Comparison of ENCODE assay signal across 26 cellular contexts in genomic region chr17:65787503-65787902, GRCh38.
A peak's percentile ranks its signal among the peaks of the same experiment; 100 is the strongest.
DNase-seq lines count a peak whose midpoint lies in the region; ATAC-seq, FAIRE-seq and TF ChIP-seq lines count a peak whose summit lies in the region.
"Had no signal": no experiment of that assay in that cellular context is flagged by ENCODE, and none has a peak within 500 bp of the region (broad histone marks: within the 10 kb centered on the region; RNA-seq: fewer than 3 reads in every experiment).

No MANE protein-coding gene starts in this region.

- H3K27ac ChIP-seq in HepG2 (ENCODE audit: extremely low read length, insufficient read depth, low read length) (no peak overlapping the region), right lobe of liver (no peak overlapping the region), IMR-90 (ENCODE audit: insufficient read depth, low read length) (no peak overlapping the region), K562 (ENCODE audit: extremely low read depth, low read depth, low read length) (no peak overlapping the region)
- H3K27ac ChIP-seq: BLaER1 had no signal

- no peaks in the 10 kb centered on the region for H3K36me3 ChIP-seq in HepG2 (replicated peaks in 1 of 2; ENCODE audit: control insufficient read depth in 1 of 2, insufficient read depth in 2 of 2, low read length in 2 of 2)
- no peaks in the 10 kb centered on the region for H3K36me3 ChIP-seq in right lobe of liver
- no peaks in the 10 kb centered on the region for H3K36me3 ChIP-seq in IMR-90 (ENCODE audit: control insufficient read depth, insufficient read depth, low read length)
- H3K36me3 ChIP-seq in K562 (ENCODE audit: control insufficient read depth, insufficient read depth, low read length) = no peaks in the 10 kb centered on the region
- H3K36me3 ChIP-seq: BE2C, BLaER1 had no signal

- H2BK120ac ChIP-seq in IMR-90 (ENCODE audit: low read depth, low read length) = no peak overlapping the region; the same call in 1 of the 2 replicates

- H3K4me2 ChIP-seq in HepG2 (ENCODE audit: low read depth, low read length) (no peak overlapping the region), IMR-90 (ENCODE audit: low read depth, low read length) (no peak overlapping the region), K562 (ENCODE audit: insufficient read depth, low read length) (no peak overlapping the region)
- H3K4me2 ChIP-seq: BLaER1 had no signal

- ATAC-seq in HepG2 (no peak), right lobe of liver (no peak), IMR-90 (ENCODE audit: low read depth) (no peak), K562 (no peak), HG03095 (IDR thresholded peaks at IDR 0.05; ENCODE audit: unreplicated experiment) (no peak)
- ATAC-seq: GM12878 had no signal

- H3K14ac ChIP-seq in IMR-90 (replicated peaks; ENCODE audit: low read depth, low read length) = no peak overlapping the region

- POLR2A ChIA-PET in HepG2 (lab: Yijun Ruan, JAX) (no interaction called here), IMR-90 (lab: Charles Lee; ENCODE audit: unreplicated experiment) (no interaction called here), K562 (lab: Yijun Ruan, JAX) (no interaction called here)

- H3K4ac ChIP-seq in IMR-90 (ENCODE audit: low read depth, low read length) = no peak overlapping the region

- H4K20me1 ChIP-seq in HepG2 (ENCODE audit: insufficient read depth, low read length) (no peaks in the 10 kb centered on the region), IMR-90 (ENCODE audit: insufficient read depth, low read length) (no peaks in the 10 kb centered on the region), K562 (replicated peaks; ENCODE audit: control insufficient read depth, insufficient read depth, low read length) (no peaks in the 10 kb centered on the region)
- H4K20me1 ChIP-seq: BLaER1 had no signal

- peak overlapping the region; percentile 55; the same call in 1 of the 2 replicates for H2BK20ac ChIP-seq in IMR-90 (ENCODE audit: low read depth, low read length)

- in situ Hi-C loops in HepG2 (cut with HindIII; ENCODE audit: extremely low pct_ligation_motif_present, low pct_unique_long_range_greater_than_20kb) (no loop called here), IMR-90 (cut with MboI; ENCODE audit: low sequenced_read_pairs) (no loop called here), K562 (cut with MboI) (no loop called here)

- H3K4me3 ChIP-seq in HepG2 (replicated peaks in 1 of 3; ENCODE audit: insufficient read depth in 1 of 3, low read depth in 2 of 3, low read length in 3 of 3) (no peak overlapping the region), right lobe of liver (no peak overlapping the region), IMR-90 (ENCODE audit: insufficient read depth, low read depth, low read length) (no peak overlapping the region), K562 (no peak overlapping the region)
- H3K4me3 ChIP-seq: BLaER1, GM12878 had no signal

- CTCF ChIA-PET in HepG2 (lab: Yijun Ruan, JAX; ENCODE audit: low intra/inter-chr PET ratio, low total read pairs) (no interaction called here), IMR-90 (lab: Yijun Ruan, JAX) (no interaction called here), K562 (lab: Yijun Ruan, JAX; ENCODE audit: low intra/inter-chr PET ratio) (no interaction called here)

- TF ChIP-seq CTCF in HepG2 (CRISPR knock-in tag; IDR thresholded peaks at IDR 0.05) = no peak
- no peak for TF ChIP-seq CTCF in right lobe of liver (IDR thresholded peaks at IDR 0.05)
- no peak for TF ChIP-seq CTCF in IMR-90 (conservative IDR thresholded peaks at IDR 0.05; ENCODE audit: low read depth, low read length)
- TF ChIP-seq CTCF in K562 (IDR thresholded peaks at IDR 0.05 in 2 of 3, conservative IDR thresholded peaks at IDR 0.05 in 1 of 3; ENCODE audit: insufficient read depth in 2 of 3, low read depth in 1 of 3, low read length in 3 of 3) = no peak

- H3K4me1 ChIP-seq in HepG2 (ENCODE audit: insufficient read depth, low read length) (peaks cover 43% of the 10 kb centered on the region), right lobe of liver (peaks cover 0 to 16% (median 0%) of the 10 kb centered on the region in 4 donors), IMR-90 (ENCODE audit: control insufficient read depth, insufficient read depth, low read length) (peaks cover 4% of the 10 kb centered on the region; the same call in 1 of the 2 replicates), K562 (replicated peaks in 1 of 2; ENCODE audit: control insufficient read depth in 2 of 2, insufficient read depth in 2 of 2, low read length in 2 of 2) (peaks cover 0 to 6% of the 10 kb centered on the region in 2 experiments; a peak in 2 of 5 replicates)
- H3K4me1 ChIP-seq: BE2C, BLaER1 had no signal

- no peak overlapping the region for H3K9ac ChIP-seq in HepG2 (ENCODE audit: insufficient read depth, low read depth, low read length)
- no peak overlapping the region for H3K9ac ChIP-seq in IMR-90 (ENCODE audit: low read depth, low read length)
- no peak overlapping the region for H3K9ac ChIP-seq in K562 (ENCODE audit: insufficient read depth in 1 of 2, low read depth in 2 of 2, low read length in 2 of 2)
- H3K9ac ChIP-seq: BLaER1 had no signal

- no peak overlapping the region for H2BK5ac ChIP-seq in IMR-90 (ENCODE audit: low read depth, low read length, poor library complexity, severe bottlenecking)

- TF ChIP-seq RAD21 in HepG2 (CRISPR knock-in tag; IDR thresholded peaks at IDR 0.05) = no peak
- no peak for TF ChIP-seq RAD21 in IMR-90 (IDR thresholded peaks at IDR 0.05; ENCODE audit: low read length)
- TF ChIP-seq RAD21 in K562 (CRISPR knock-in tag; conservative IDR thresholded peaks at IDR 0.05 in 1 of 2, IDR thresholded peaks at IDR 0.05 in 1 of 2) = no peak

- H3K9me1 ChIP-seq in IMR-90 (ENCODE audit: insufficient read depth, low read length) = 0 out of 2 replicates have a peak, but pooled peaks cover 2% of the 10 kb centered on the region
- H3K9me1 ChIP-seq in K562 (ENCODE audit: control insufficient read depth, insufficient read depth, low read length) = no peaks in the 10 kb centered on the region

- H3K56ac ChIP-seq in IMR-90 (ENCODE audit: extremely low read depth, insufficient read depth, low read length) = no peak overlapping the region

- H2BK15ac ChIP-seq in IMR-90 (ENCODE audit: low read depth, low read length) = no peak overlapping the region

- no peaks in the 10 kb centered on the region for H3K9me3 ChIP-seq in HepG2 (ENCODE audit: low read length)
- no peaks in the 10 kb centered on the region for H3K9me3 ChIP-seq in right lobe of liver
- no peaks in the 10 kb centered on the region for H3K9me3 ChIP-seq in IMR-90 (ENCODE audit: control insufficient read depth, insufficient read depth, low read length)
- no peaks in the 10 kb centered on the region for H3K9me3 ChIP-seq in K562 (replicated peaks; ENCODE audit: control insufficient read depth, insufficient read depth, low read depth, low read length)
- H3K9me3 ChIP-seq: BE2C, BLaER1 had no signal

- TF ChIP-seq POLR2A in HepG2 (IDR thresholded peaks at IDR 0.05; ENCODE audit: insufficient read depth in 1 of 2, low read depth in 2 of 2, low read length in 2 of 2) (no peak), right lobe of liver (IDR thresholded peaks at IDR 0.05) (no peak), IMR-90 (IDR thresholded peaks at IDR 0.05; ENCODE audit: low read depth, low read length) (no peak), K562 (conservative IDR thresholded peaks at IDR 0.05) (no peak)

- FAIRE-seq in HepG2 (lab: Jason Lieb, UNC) = no peak
- FAIRE-seq in K562 (lab: Jason Lieb, UNC) = no peak
- FAIRE-seq: A204.1, GM12878, GM12892, GM18507 had no signal

- H3K79me2 ChIP-seq in HepG2 (ENCODE audit: insufficient read depth, low read length) (no peaks in the 10 kb centered on the region), K562 (ENCODE audit: control insufficient read depth, insufficient read depth, low read length) (no peaks in the 10 kb centered on the region)

- H2AFZ ChIP-seq in HepG2 (ENCODE audit: low read length) (no peak overlapping the region), IMR-90 (replicated peaks; ENCODE audit: low read length, poor library complexity) (no peak overlapping the region), K562 (ENCODE audit: low read depth, low read length) (no peak overlapping the region)

- H4K5ac ChIP-seq in IMR-90 (ENCODE audit: low read depth, low read length) = no peak overlapping the region

- no peak overlapping the region for H2AK9ac ChIP-seq in IMR-90 (replicated peaks; ENCODE audit: low read depth, low read length, poor library complexity)

- dilution Hi-C loops in IMR-90 (cut with HindIII; ENCODE audit: low sequenced_read_pairs, unreplicated experiment) = no loop called here

- H4K8ac ChIP-seq in IMR-90 (ENCODE audit: low read depth in 2 of 2, low read length in 2 of 2) = no peak overlapping the region

- H3K18ac ChIP-seq in IMR-90 (ENCODE audit: low read depth, low read length) = no peak overlapping the region

- intact Hi-C loops in HepG2 (cut with micrococcal nuclease; ENCODE audit: unreplicated experiment) (loop anchor here (2.0 kb wide), 1 partner anchor 493 kb away; no protein-coding TSS in a partner anchor), right lobe of liver (cut with DNase I) (no loop called here), IMR-90 (cut with micrococcal nuclease) (no loop called here), K562 (cut with micrococcal nuclease) (no loop called here)

- 100% methylated on average over 1 of the region's 1 CpG for WGBS in HepG2 (ENCODE audit: low lambda C conversion rate)
- WGBS in right lobe of liver (ENCODE audit: insufficient coverage, low coverage, low lambda C conversion rate, missing lambda C conversion rate) = 100% methylated on average over 1 of the region's 1 CpG
- no CpG with 5 or more reads among the region's 1 CpG for WGBS in IMR-90 (ENCODE audit: extremely low coverage in 2 of 2, insufficient read length in 1 of 2), 2 experiments
- 8% methylated on average over 1 of the region's 1 CpG for WGBS in K562 (ENCODE audit: insufficient coverage, low coverage, missing lambda C conversion rate)

- no peak overlapping the region for H3K23ac ChIP-seq in IMR-90 (ENCODE audit: low read depth, low read length)

- TF ChIP-seq EP300 in HepG2 (IDR thresholded peaks at IDR 0.05; ENCODE audit: low read depth in 2 of 2, low read length in 2 of 2) (no peak), HepG2 (CRISPR knock-in tag; IDR thresholded peaks at IDR 0.05; ENCODE audit: borderline replicate concordance) (no peak), K562 (IDR thresholded peaks at IDR 0.05; ENCODE audit: low read length) (no peak)

- no peak overlapping the region for H2AK5ac ChIP-seq in IMR-90 (ENCODE audit: low read depth, low read length)

- H4K91ac ChIP-seq in IMR-90 (ENCODE audit: insufficient read depth, low read depth, low read length) = no peak overlapping the region

- no peaks in the 10 kb centered on the region for H3K79me1 ChIP-seq in IMR-90 (ENCODE audit: low read depth in 1 of 2, low read length in 2 of 2)

- no peak for DNase-seq in HepG2 (ENCODE audit: low spot score)
- DNase-seq in right lobe of liver = no peak
- DNase-seq in IMR-90 = no peak
- DNase-seq in K562 (ENCODE audit: extremely low read depth in 1 of 4, low spot score in 3 of 4) = no peak
- no peak for DNase-seq in GM19240 (ENCODE audit: insufficient read length, low spot score)
- no peak for DNase-seq in NCI-H82 (lab: John Stamatoyannopoulos, UW)
- DNase-seq: 8988T; BE2C; C1 segment of cervical spinal cord; CD4-positive, alpha-beta memory T cell; CD4-positive, CD25-positive, alpha-beta regulatory T cell; CD8-positive, alpha-beta memory T cell; COR-L47; DMS 273 treated with DMSO at 0.1 percent for 48 hours; DMS153; DMS53; DMS79; DND-41; EL; GDM1 had no signal

- BruUV-seq in HepG2 (replicated peaks; lab: Mats Ljungman, UMichigan) (no TSS peak), IMR-90 (replicated peaks; lab: Mats Ljungman, UMichigan) (no TSS peak), K562 (replicated peaks; lab: Mats Ljungman, UMichigan) (no TSS peak)

- no peaks in the 10 kb centered on the region for H3K27me3 ChIP-seq in HepG2 (ENCODE audit: control insufficient read depth in 1 of 2, insufficient read depth in 2 of 2, low read length in 2 of 2)
- H3K27me3 ChIP-seq in right lobe of liver = no peaks in the 10 kb centered on the region
- H3K27me3 ChIP-seq in IMR-90 (ENCODE audit: control insufficient read depth, insufficient read depth, low read length) = no peaks in the 10 kb centered on the region
- no peaks in the 10 kb centered on the region for H3K27me3 ChIP-seq in K562 (ENCODE audit: control insufficient read depth in 2 of 2, insufficient read depth in 2 of 2, low read length in 2 of 2)
- H3K27me3 ChIP-seq: BE2C, BLaER1 had no signal

Comparison
In these comparisons a context has a peak if more than half of its experiments do, and no peak if none do; other contexts are left out.
1. Of the 241 proteins assayed by ChIP-seq in both HepG2 and K562: peak only in HepG2: none; only in K562: MAFG; in both: MAFF and MAFK; in neither: 238.